ENCODE assay signal across 8 cellular contexts in the genomic region with DNA sequence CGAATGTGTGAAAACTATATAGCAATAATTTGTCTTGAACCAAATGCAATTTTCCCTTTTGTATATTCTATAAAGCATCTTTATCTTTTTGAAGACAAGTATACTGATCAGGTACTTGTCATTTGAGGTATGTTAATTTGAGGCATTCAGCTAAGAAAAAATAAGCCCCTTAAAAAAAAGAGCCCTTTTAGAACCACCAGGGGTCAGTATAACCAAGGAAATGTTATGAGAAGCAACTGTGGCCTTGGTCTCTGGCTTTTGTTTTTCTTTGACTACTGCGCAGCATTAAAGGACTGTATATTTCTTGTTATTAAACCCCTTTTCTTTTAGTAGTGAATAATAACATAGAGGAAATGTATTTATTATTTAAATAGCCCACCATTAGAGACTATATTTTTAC. TPM values are rescaled to one million over a fixed set of nuclear protein-coding genes. Genes with fewer than 3 reads are reported as not detected.
DNase-seq lines count a peak whose midpoint lies in the region; ATAC-seq and TF ChIP-seq lines count a peak whose summit lies in the region.

No MANE protein-coding gene starts in this region.

- no peak overlapping the region for H3K27ac ChIP-seq in foreskin keratinocyte

- ATAC-seq in activated T-cell treated with anti-CD3 and anti-CD28 coated beads, Interleukin-2, amount 50 U/mL, for 4 hours = peak; percentile 55 to 58
- peak; percentile 56 for ATAC-seq in foreskin keratinocyte

- H3K4me1 ChIP-seq in foreskin keratinocyte = no peaks in the 10 kb centered on the region

- no peaks in the 10 kb centered on the region for H3K27me3 ChIP-seq in foreskin keratinocyte

- H3K27ac Mint-ChIP-seq in activated T-cell treated with anti-CD3 and anti-CD28 coated beads, Interleukin-2, amount 50 U/mL, for 24 hours = no peak overlapping the region
- H3K27ac Mint-ChIP-seq in HFFc6 = no peak overlapping the region

- DNase-seq in activated T-cell treated with anti-CD3 and anti-CD28 coated beads, Interleukin-2, amount 50 U/mL, for 4 hours = no peak
- no peak for DNase-seq in activated T-cell treated with anti-CD3 and anti-CD28 coated beads, Interleukin-2, amount 50 U/mL, for 24 hours
- DNase-seq in HFFc6 (peak; percentile 49), NCI-H1417 (lab: John Stamatoyannopoulos, UW) (peak; percentile 20 to 81 (median 65)), SW480 (ENCODE audit: low spot score) (peak; percentile 44), foreskin keratinocyte (peak in 1 of 2 donors; percentile 32), pons (ENCODE audit: low spot score) (peak; percentile 86)
- no peak for DNase-seq in stimulated activated CD4-positive, alpha-beta T cell treated with anti-CD3 and anti-CD28 coated beads, Interleukin-12 subunit alpha, Interleukin-12 subunit beta, amount 100 ng/mL, for 4 hours

- H3K9me3 Mint-ChIP-seq in activated T-cell treated with anti-CD3 and anti-CD28 coated beads, Interleukin-2, amount 50 U/mL, for 4 hours = no peaks in the 10 kb centered on the region
- no peaks in the 10 kb centered on the region for H3K9me3 Mint-ChIP-seq in activated T-cell treated with anti-CD3 and anti-CD28 coated beads, Interleukin-2, amount 50 U/mL, for 24 hours
- H3K9me3 Mint-ChIP-seq in HFFc6 = no peaks in the 10 kb centered on the region

- H3K4me1 Mint-ChIP-seq in activated T-cell treated with anti-CD3 and anti-CD28 coated beads, Interleukin-2, amount 50 U/mL, for 4 hours (ENCODE audit: low read depth) = no peaks in the 10 kb centered on the region
- H3K4me1 Mint-ChIP-seq in activated T-cell treated with anti-CD3 and anti-CD28 coated beads, Interleukin-2, amount 50 U/mL, for 24 hours (ENCODE audit: low read depth) = no peaks in the 10 kb centered on the region
- peaks cover 35% of the 10 kb centered on the region for H3K4me1 Mint-ChIP-seq in HFFc6 (ENCODE audit: low read depth)

- peak; percentile 95 for TF ChIP-seq CTCF in HFFc6 (IDR thresholded peaks at IDR 0.05)
- TF ChIP-seq CTCF in foreskin keratinocyte (conservative IDR thresholded peaks at IDR 0.05) = peak; percentile 89

- no peak overlapping the region for H3K4me3 Mint-ChIP-seq in activated T-cell treated with anti-CD3 and anti-CD28 coated beads, Interleukin-2, amount 50 U/mL, for 4 hours
- no peak overlapping the region for H3K4me3 Mint-ChIP-seq in activated T-cell treated with anti-CD3 and anti-CD28 coated beads, Interleukin-2, amount 50 U/mL, for 24 hours
- no peak overlapping the region for H3K4me3 Mint-ChIP-seq in HFFc6

- H3K27me3 Mint-ChIP-seq in activated T-cell treated with anti-CD3 and anti-CD28 coated beads, Interleukin-2, amount 50 U/mL, for 4 hours (ENCODE audit: low read depth) = peaks cover 5% of the 10 kb centered on the region
- no peaks in the 10 kb centered on the region for H3K27me3 Mint-ChIP-seq in activated T-cell treated with anti-CD3 and anti-CD28 coated beads, Interleukin-2, amount 50 U/mL, for 24 hours
- H3K27me3 Mint-ChIP-seq in HFFc6 (ENCODE audit: insufficient read depth) = no peaks in the 10 kb centered on the region

- no peaks in the 10 kb centered on the region for H3K36me3 Mint-ChIP-seq in activated T-cell treated with anti-CD3 and anti-CD28 coated beads, Interleukin-2, amount 50 U/mL, for 4 hours (ENCODE audit: insufficient read depth)
- peaks cover 9% of the 10 kb centered on the region for H3K36me3 Mint-ChIP-seq in activated T-cell treated with anti-CD3 and anti-CD28 coated beads, Interleukin-2, amount 50 U/mL, for 24 hours (ENCODE audit: low read depth)
- peaks cover under 1% of the 10 kb centered on the region; the same call in 1 of the 2 replicates for H3K36me3 Mint-ChIP-seq in HFFc6 (ENCODE audit: low read depth)

RNA-seq across cellular contexts. Expression of a gene that starts 43.1 kb away (rescaled TPM):
- total RNA-seq in activated T-cell treated with anti-CD3 and anti-CD28 coated beads, Interleukin-2, amount 50 U/mL, for 4 hours = 10 to 100 TPM; 10.1 to 20.7 (median 11.2) TPM
- total RNA-seq in HFFc6 (2021; fragmentation: NEBNext Ultra II Directional; extraction: Animal tissue kit (Norgen Biotek cat#: 25700)) = 10 to 100 TPM; 32.5 to 56.3 (median 48.9) TPM
- 42.4 and 47.8 TPM in 2 replicates for total RNA-seq in foreskin keratinocyte
- 7.8 and 10.2 TPM in 2 replicates for polyA plus RNA-seq in foreskin keratinocyte

Comparison
In these comparisons a context has a peak if more than half of its experiments do, and no peak if none do; other contexts are left out.
1. DNase-seq: peak in HFFc6 (single experiment), NCI-H1417 (3 of 3), SW480 (single experiment) and pons (single experiment); none in activated T-cell treated with anti-CD3 and anti-CD28 coated beads, Interleukin-2, amount 50 U/mL, for 4 hours (single experiment), activated T-cell treated with anti-CD3 and anti-CD28 coated beads, Interleukin-2, amount 50 U/mL, for 24 hours (single experiment) and stimulated activated CD4-positive, alpha-beta T cell treated with anti-CD3 and anti-CD28 coated beads, Interleukin-12 subunit alpha, Interleukin-12 subunit beta, amount 100 ng/mL, for 4 hours (single experiment).